Comparison of ENCODE assay signal across 11 cellular contexts in the genomic region with DNA sequence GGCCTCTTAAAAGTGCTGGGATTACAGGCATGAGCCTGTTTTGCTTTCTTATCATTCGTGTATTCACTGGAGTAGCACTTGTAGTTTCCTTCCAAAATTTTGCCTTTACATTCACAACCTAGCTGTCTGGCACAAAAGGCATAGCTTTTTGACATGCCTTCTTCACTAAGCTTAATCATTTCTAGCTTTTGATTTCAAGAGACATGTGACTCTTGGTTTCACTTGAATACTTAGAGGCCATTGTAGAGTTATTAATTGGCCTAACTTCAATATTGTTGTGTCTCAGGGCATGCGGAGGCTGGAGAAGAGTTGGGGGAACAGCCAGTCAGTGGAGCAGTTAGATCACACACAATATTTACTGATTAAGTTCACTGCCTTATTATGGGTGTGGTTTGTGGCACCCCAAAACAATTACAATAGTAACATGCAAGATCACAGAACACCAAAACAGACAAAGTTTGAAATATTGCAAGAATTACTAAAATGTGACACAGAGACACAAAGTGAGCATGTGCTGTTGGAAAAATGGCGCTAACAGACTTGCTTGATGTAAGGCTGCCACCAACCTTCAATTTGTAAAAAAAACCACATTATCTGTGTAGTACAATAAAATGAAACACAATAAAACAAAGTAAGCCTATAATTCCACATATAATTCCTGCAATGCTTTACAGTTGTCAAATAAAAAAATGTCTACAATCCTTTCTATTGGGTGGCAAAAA. TPM values are rescaled to one million over a fixed set of nuclear protein-coding genes. Genes with fewer than 3 reads are reported as not detected.
A peak's percentile ranks its signal among the peaks of the same experiment; 100 is the strongest.
DNase-seq lines count a peak whose midpoint lies in the region; ATAC-seq and TF ChIP-seq lines count a peak whose summit lies in the region.
"Had no signal": no experiment of that assay in that cellular context is flagged by ENCODE, and none has a peak within 500 bp of the region (broad histone marks: within the 10 kb centered on the region; RNA-seq: fewer than 3 reads in every experiment).

No MANE protein-coding gene starts in this region.

- H3K27ac Mint-ChIP-seq in activated CD4-positive, alpha-beta T cell treated with anti-CD3 and anti-CD28 coated beads for 36 hours, result peak overlapping the region; percentile 2
- no peak overlapping the region for H3K27ac Mint-ChIP-seq in stimulated activated effector memory CD8-positive, alpha-beta T cell treated with anti-CD3 and anti-CD28 coated beads, Interleukin-12 subunit alpha, Interleukin-12 subunit beta, amount 100 ng/mL, for 72 hours
- peak overlapping the region in 1 of 7 donors; percentile 24 for H3K27ac Mint-ChIP-seq in CD14-positive monocyte

- no peak overlapping the region for H3K4me3 Mint-ChIP-seq in activated CD4-positive, alpha-beta T cell treated with anti-CD3 and anti-CD28 coated beads for 36 hours
- no peak overlapping the region for H3K4me3 Mint-ChIP-seq in stimulated activated effector memory CD8-positive, alpha-beta T cell treated with anti-CD3 and anti-CD28 coated beads, Interleukin-12 subunit alpha, Interleukin-12 subunit beta, amount 100 ng/mL, for 72 hours
- no peak overlapping the region for H3K4me3 Mint-ChIP-seq in CD14-positive monocyte

- TF ChIP-seq CTCF in CD14-positive monocyte (IDR thresholded peaks at IDR 0.05), result no peak

- intact Hi-C loops in activated CD4-positive, alpha-beta T cell treated with anti-CD3 and anti-CD28 coated beads for 36 hours (cut with DNase I, micrococcal nuclease), result loop anchor here in 1 of 2 experiments (2.0 kb wide), 1 partner anchor 43 kb away; a partner anchor contains a TSS
- intact Hi-C loops in cardiac septum (cut with DNase I), result no loop called here
- intact Hi-C loops in CD14-positive monocyte (cut with micrococcal nuclease), result no loop called here

- POLR2A ChIA-PET in activated CD4-positive, alpha-beta T cell treated with anti-CD3 and anti-CD28 coated beads for 36 hours (lab: Charles Lee), result no interaction called here

- no peak for DNase-seq in activated CD4-positive, alpha-beta T cell treated with anti-CD3 and anti-CD28 coated beads for 36 hours
- no peak for DNase-seq in activated CD4-positive, alpha-beta T cell treated with anti-CD3 and anti-CD28 coated beads, Interleukin-2, amount 50 U/mL, for 4 hours
- no peak for DNase-seq in stimulated activated effector memory CD8-positive, alpha-beta T cell treated with anti-CD3 and anti-CD28 coated beads, Interleukin-12 subunit alpha, Interleukin-12 subunit beta, amount 100 ng/mL, for 72 hours (ENCODE audit: low spot score in 2 of 2)
- DNase-seq in cerebellar nuclear complex (lab: John Stamatoyannopoulos, UW) (no peak), cardiac septum (ENCODE audit: low spot score) (no peak), CD14-positive monocyte (ENCODE audit: low spot score) (no peak)
- DNase-seq: 8988T; effector CD4-positive, alpha-beta T cell; SK-N-SH had no signal

- peaks cover 53% of the 10 kb centered on the region for H3K4me1 Mint-ChIP-seq in activated CD4-positive, alpha-beta T cell treated with anti-CD3 and anti-CD28 coated beads for 36 hours
- H3K4me1 Mint-ChIP-seq in stimulated activated effector memory CD8-positive, alpha-beta T cell treated with anti-CD3 and anti-CD28 coated beads, Interleukin-12 subunit alpha, Interleukin-12 subunit beta, amount 100 ng/mL, for 72 hours, result peaks cover 46% of the 10 kb centered on the region
- peaks cover 31% of the 10 kb centered on the region for H3K4me1 Mint-ChIP-seq in CD14-positive monocyte

- peak; percentile 75 for ATAC-seq in activated CD4-positive, alpha-beta T cell treated with anti-CD3 and anti-CD28 coated beads for 36 hours
- peak; percentile 38 for ATAC-seq in GM21825 (IDR thresholded peaks at IDR 0.05; ENCODE audit: unreplicated experiment)
- ATAC-seq in HG03442 (IDR thresholded peaks at IDR 0.05; ENCODE audit: unreplicated experiment), result peak; percentile 57
- ATAC-seq in stimulated activated effector memory CD8-positive, alpha-beta T cell treated with anti-CD3 and anti-CD28 coated beads, Interleukin-12 subunit alpha, Interleukin-12 subunit beta, amount 100 ng/mL, for 72 hours, result peak; percentile 79

- CTCF ChIA-PET in activated CD4-positive, alpha-beta T cell treated with anti-CD3 and anti-CD28 coated beads for 36 hours (lab: Charles Lee), result interaction anchor here (0.5 to 0.7 kb wide), 4 partner anchors 13 to 572 kb away, joined by 3 read pairs; no protein-coding TSS in a partner anchor

- H3K9me3 Mint-ChIP-seq in activated CD4-positive, alpha-beta T cell treated with anti-CD3 and anti-CD28 coated beads for 36 hours (ENCODE audit: low read depth), result peaks cover 6% of the 10 kb centered on the region
- H3K9me3 Mint-ChIP-seq in stimulated activated effector memory CD8-positive, alpha-beta T cell treated with anti-CD3 and anti-CD28 coated beads, Interleukin-12 subunit alpha, Interleukin-12 subunit beta, amount 100 ng/mL, for 72 hours, result no peaks in the 10 kb centered on the region
- no peaks in the 10 kb centered on the region for H3K9me3 Mint-ChIP-seq in CD14-positive monocyte

- peaks cover 12% of the 10 kb centered on the region for H3K36me3 Mint-ChIP-seq in activated CD4-positive, alpha-beta T cell treated with anti-CD3 and anti-CD28 coated beads for 36 hours (ENCODE audit: low read depth)
- no peaks in the 10 kb centered on the region for H3K36me3 Mint-ChIP-seq in stimulated activated effector memory CD8-positive, alpha-beta T cell treated with anti-CD3 and anti-CD28 coated beads, Interleukin-12 subunit alpha, Interleukin-12 subunit beta, amount 100 ng/mL, for 72 hours
- no peaks in the 10 kb centered on the region for H3K36me3 Mint-ChIP-seq in CD14-positive monocyte

- no peaks in the 10 kb centered on the region for H3K27me3 Mint-ChIP-seq in activated CD4-positive, alpha-beta T cell treated with anti-CD3 and anti-CD28 coated beads for 36 hours
- H3K27me3 Mint-ChIP-seq in CD14-positive monocyte (ENCODE audit: low read depth in 3 of 3), result no peaks in the 10 kb centered on the region

RNA-seq across cellular contexts. Expression of a gene that starts 43.1 kb away (rescaled TPM):
- 10 to 100 TPM; 30.8 to 47.2 TPM for total RNA-seq in activated CD4-positive, alpha-beta T cell treated with anti-CD3 and anti-CD28 coated beads for 36 hours
- total RNA-seq in cardiac septum, result 35.0 TPM
- 1 to 10 TPM; 3.8 to 5.6 TPM for polyA plus RNA-seq in CD14-positive monocyte
